ENCODE assay signal across 1 cellular context in the genomic region with DNA sequence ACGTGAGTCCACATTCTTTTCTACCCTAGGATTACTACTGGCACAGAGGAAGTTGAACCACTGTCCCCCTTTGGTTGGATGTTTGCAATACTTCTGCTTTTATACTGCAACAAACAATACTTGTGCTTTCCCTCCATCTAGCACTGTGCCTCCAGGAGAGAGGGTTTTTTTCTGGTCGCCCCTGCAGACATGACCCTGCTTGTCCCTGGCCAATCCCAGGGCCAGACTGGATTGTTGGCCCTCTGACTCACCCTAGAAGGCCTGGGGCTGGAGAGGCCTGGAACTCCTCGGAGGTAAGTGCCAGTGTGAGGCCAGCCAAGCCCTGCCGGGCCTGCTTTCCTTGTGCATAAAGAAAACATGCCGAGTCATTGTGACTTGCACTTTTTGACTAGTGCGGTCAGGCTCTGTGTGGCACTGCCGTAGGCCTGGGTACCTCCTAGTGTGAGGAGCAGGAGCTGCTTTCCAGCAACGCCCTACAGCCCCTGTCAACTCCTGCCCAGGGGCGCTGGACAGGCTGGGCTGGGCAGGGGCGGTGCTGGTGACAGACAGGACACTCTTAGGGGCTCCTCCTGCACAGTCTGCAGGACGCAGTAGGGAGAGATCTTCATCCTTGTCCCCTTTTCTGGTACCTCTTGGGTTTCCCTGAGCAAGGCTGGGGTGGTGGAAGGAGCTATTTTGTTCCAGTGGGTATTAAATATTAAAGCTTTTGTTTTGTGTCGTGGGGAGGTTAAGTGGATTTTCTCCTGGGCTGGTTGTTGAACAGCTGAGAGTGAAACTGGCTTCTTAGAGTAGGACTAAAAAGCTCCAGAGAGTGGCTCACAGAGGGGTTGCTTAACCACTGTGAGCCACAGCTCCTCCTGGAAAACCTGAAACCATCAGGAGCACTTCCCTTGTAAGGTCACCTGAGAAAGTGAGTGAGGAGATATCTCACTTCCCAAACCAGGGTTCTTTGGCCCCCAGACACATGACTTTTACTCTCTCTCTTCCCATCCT.
A peak's percentile ranks its signal among the peaks of the same experiment; 100 is the strongest.
TF ChIP-seq lines count a peak whose summit lies in the region.

No MANE protein-coding gene starts in this region.

TF ChIP-seq in HepG2, 621 proteins besides CTCF, POLR2A, EP300 and RAD21 (continued from another document and continues in another):
- TF ChIP-seq, protein P1, sequence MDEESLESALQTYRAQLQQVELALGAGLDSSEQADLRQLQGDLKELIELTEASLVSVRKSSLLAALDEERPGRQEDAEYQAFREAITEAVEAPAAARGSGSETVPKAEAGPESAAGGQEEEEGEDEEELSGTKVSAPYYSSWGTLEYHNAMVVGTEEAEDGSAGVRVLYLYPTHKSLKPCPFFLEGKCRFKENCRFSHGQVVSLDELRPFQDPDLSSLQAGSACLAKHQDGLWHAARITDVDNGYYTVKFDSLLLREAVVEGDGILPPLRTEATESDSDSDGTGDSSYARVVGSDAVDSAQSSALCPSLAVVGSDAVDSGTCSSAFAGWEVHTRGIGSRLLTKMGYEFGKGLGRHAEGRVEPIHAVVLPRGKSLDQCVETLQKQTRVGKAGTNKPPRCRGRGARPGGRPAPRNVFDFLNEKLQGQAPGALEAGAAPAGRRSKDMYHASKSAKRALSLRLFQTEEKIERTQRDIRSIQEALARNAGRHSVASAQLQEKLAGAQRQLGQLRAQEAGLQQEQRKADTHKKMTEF (CRISPR knock-in tag; IDR thresholded peaks at IDR 0.05): 0 out of 2 replicates have a peak, but pooled peaks have one; percentile 41
- TF ChIP-seq WIZ (CRISPR knock-in tag; IDR thresholded peaks at IDR 0.05): 0 out of 2 replicates have a peak, but pooled peaks have one; percentile 43
- 0 out of 2 replicates have a peak, but pooled peaks have one; percentile 59 for TF ChIP-seq ZNF614 (CRISPR knock-in tag; IDR thresholded peaks at IDR 0.05; ENCODE audit: borderline replicate concordance)
- peak; percentile 62; the same call in 1 of the 2 replicates for TF ChIP-seq ZNF891 (CRISPR knock-in tag; IDR thresholded peaks at IDR 0.05)
- TF ChIP-seq STAT5B (CRISPR knock-in tag; IDR thresholded peaks at IDR 0.05): no peak
- peak; percentile 89 for TF ChIP-seq SIN3A (IDR thresholded peaks at IDR 0.05; ENCODE audit: borderline replicate concordance, low read depth, low read length)
- TF ChIP-seq ZNF205 (CRISPR knock-in tag; IDR thresholded peaks at IDR 0.05): no peak; the same call in 1 of the 2 replicates
- no peak for TF ChIP-seq THYN1 (CRISPR knock-in tag; IDR thresholded peaks at IDR 0.05; ENCODE audit: borderline replicate concordance, low read depth)
- peak; percentile 39; the same call in 1 of the 2 replicates for TF ChIP-seq PITX1 (CRISPR knock-in tag; IDR thresholded peaks at IDR 0.05)
- TF ChIP-seq ZNF781 (CRISPR knock-in tag; IDR thresholded peaks at IDR 0.05; ENCODE audit: borderline replicate concordance, not compliant biosample characterization): no peak
- TF ChIP-seq ZNF496 (CRISPR knock-in tag; IDR thresholded peaks at IDR 0.05; ENCODE audit: insufficient replicate concordance): no peak
- TF ChIP-seq THAP11 (CRISPR knock-in tag; IDR thresholded peaks at IDR 0.05): peak; percentile 70
- no peak for TF ChIP-seq CENPX (CRISPR knock-in tag; IDR thresholded peaks at IDR 0.05)
- TF ChIP-seq ZNF616 (CRISPR knock-in tag; IDR thresholded peaks at IDR 0.05; ENCODE audit: low read depth): no peak
- no peak for TF ChIP-seq HDAC6 (IDR thresholded peaks at IDR 0.05; ENCODE audit: low read depth, low read length)
- TF ChIP-seq, protein P2, sequence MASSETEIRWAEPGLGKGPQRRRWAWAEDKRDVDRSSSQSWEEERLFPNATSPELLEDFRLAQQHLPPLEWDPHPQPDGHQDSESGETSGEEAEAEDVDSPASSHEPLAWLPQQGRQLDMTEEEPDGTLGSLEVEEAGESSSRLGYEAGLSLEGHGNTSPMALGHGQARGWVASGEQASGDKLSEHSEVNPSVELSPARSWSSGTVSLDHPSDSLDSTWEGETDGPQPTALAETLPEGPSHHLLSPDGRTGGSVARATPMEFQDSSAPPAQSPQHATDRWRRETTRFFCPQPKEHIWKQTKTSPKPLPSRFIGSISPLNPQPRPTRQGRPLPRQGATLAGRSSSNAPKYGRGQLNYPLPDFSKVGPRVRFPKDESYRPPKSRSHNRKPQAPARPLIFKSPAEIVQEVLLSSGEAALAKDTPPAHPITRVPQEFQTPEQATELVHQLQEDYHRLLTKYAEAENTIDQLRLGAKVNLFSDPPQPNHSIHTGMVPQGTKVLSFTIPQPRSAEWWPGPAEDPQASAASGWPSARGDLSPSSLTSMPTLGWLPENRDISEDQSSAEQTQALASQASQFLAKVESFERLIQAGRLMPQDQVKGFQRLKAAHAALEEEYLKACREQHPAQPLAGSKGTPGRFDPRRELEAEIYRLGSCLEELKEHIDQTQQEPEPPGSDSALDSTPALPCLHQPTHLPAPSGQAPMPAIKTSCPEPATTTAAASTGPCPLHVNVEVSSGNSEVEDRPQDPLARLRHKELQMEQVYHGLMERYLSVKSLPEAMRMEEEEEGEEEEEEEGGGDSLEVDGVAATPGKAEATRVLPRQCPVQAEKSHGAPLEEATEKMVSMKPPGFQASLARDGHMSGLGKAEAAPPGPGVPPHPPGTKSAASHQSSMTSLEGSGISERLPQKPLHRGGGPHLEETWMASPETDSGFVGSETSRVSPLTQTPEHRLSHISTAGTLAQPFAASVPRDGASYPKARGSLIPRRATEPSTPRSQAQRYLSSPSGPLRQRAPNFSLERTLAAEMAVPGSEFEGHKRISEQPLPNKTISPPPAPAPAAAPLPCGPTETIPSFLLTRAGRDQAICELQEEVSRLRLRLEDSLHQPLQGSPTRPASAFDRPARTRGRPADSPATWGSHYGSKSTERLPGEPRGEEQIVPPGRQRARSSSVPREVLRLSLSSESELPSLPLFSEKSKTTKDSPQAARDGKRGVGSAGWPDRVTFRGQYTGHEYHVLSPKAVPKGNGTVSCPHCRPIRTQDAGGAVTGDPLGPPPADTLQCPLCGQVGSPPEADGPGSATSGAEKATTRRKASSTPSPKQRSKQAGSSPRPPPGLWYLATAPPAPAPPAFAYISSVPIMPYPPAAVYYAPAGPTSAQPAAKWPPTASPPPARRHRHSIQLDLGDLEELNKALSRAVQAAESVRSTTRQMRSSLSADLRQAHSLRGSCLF (CRISPR knock-in tag; IDR thresholded peaks at IDR 0.05; ENCODE audit: borderline replicate concordance): no peak
- TF ChIP-seq ZXDC (CRISPR knock-in tag; IDR thresholded peaks at IDR 0.05): no peak
- TF ChIP-seq RBAK (CRISPR knock-in tag; IDR thresholded peaks at IDR 0.05): peak; percentile 66; the same call in 1 of the 2 replicates
- TF ChIP-seq, protein P3, sequence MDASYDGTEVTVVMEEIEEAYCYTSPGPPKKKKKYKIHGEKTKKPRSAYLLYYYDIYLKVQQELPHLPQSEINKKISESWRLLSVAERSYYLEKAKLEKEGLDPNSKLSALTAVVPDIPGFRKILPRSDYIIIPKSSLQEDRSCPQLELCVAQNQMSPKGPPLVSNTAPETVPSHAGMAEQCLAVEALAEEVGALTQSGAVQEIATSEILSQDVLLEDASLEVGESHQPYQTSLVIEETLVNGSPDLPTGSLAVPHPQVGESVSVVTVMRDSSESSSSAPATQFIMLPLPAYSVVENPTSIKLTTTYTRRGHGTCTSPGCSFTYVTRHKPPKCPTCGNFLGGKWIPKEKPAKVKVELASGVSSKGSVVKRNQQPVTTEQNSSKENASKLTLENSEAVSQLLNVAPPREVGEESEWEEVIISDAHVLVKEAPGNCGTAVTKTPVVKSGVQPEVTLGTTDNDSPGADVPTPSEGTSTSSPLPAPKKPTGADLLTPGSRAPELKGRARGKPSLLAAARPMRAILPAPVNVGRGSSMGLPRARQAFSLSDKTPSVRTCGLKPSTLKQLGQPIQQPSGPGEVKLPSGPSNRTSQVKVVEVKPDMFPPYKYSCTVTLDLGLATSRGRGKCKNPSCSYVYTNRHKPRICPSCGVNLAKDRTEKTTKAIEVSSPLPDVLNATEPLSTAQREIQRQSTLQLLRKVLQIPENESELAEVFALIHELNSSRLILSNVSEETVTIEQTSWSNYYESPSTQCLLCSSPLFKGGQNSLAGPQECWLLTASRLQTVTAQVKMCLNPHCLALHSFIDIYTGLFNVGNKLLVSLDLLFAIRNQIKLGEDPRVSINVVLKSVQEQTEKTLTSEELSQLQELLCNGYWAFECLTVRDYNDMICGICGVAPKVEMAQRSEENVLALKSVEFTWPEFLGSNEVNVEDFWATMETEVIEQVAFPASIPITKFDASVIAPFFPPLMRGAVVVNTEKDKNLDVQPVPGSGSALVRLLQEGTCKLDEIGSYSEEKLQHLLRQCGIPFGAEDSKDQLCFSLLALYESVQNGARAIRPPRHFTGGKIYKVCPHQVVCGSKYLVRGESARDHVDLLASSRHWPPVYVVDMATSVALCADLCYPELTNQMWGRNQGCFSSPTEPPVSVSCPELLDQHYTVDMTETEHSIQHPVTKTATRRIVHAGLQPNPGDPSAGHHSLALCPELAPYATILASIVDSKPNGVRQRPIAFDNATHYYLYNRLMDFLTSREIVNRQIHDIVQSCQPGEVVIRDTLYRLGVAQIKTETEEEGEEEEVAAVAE (CRISPR knock-in tag; IDR thresholded peaks at IDR 0.05; ENCODE audit: borderline replicate concordance): no peak
- TF ChIP-seq ZSCAN25 (CRISPR knock-in tag; IDR thresholded peaks at IDR 0.05): no peak
- peak; percentile 62; the same call in 1 of the 2 replicates for TF ChIP-seq ZFP91 (CRISPR knock-in tag; IDR thresholded peaks at IDR 0.05; ENCODE audit: borderline replicate concordance)
- no peak for TF ChIP-seq ARID3A (IDR thresholded peaks at IDR 0.05; ENCODE audit: low read depth, low read length)
- no peak for TF ChIP-seq MYNN (CRISPR knock-in tag; IDR thresholded peaks at IDR 0.05; ENCODE audit: low read depth)
- no peak for TF ChIP-seq ZNF512 (CRISPR knock-in tag; IDR thresholded peaks at IDR 0.05)
- TF ChIP-seq, protein P4, sequence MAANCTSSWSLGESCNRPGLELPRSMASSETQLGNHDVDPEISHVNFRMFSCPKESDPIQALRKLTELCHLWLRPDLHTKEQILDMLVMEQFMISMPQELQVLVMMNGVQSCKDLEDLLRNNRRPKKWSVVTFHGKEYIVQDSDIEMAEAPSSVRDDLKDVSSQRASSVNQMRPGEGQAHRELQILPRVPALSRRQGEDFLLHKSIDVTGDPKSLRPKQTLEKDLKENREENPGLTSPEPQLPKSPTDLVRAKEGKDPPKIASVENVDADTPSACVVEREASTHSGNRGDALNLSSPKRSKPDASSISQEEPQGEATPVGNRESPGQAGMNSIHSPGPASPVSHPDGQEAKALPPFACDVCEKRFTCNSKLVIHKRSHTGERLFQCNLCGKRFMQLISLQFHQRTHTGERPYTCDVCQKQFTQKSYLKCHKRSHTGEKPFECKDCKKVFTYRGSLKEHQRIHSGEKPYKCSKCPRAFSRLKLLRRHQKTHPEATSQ (CRISPR knock-in tag; IDR thresholded peaks at IDR 0.05; ENCODE audit: borderline replicate concordance): no peak
- TF ChIP-seq MBNL3 (CRISPR knock-in tag; conservative IDR thresholded peaks at IDR 0.05): no peak
- no peak for TF ChIP-seq SMAD9 (CRISPR knock-in tag; IDR thresholded peaks at IDR 0.05)
- TF ChIP-seq ATM (IDR thresholded peaks at IDR 0.05; ENCODE audit: borderline replicate concordance): no peak
- 0 out of 2 replicates have a peak, but pooled peaks have one; percentile 11 for TF ChIP-seq TCF7 (IDR thresholded peaks at IDR 0.05; ENCODE audit: low read depth)
- no peak for TF ChIP-seq DDIT3 (CRISPR knock-in tag; IDR thresholded peaks at IDR 0.05)
